In the genomic region with DNA sequence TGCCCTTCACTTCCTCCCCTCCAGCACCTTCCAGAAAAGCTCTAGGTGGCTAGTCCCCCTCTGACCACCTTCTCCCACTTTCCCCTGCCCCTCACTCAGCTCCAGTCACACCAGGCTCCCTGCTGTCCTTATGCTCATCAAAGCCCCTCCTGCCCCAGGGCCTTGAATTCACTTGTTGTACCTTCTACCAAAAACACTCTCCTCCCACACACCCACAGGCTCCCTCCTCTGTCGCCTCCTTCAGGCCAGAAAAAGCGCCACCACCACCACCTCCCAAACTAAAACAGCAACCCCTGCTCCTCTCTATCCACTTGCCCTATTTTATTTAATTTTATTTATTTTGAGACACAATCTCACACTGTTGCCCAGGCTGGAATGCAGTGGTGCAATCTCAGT, we compare ENCODE assay signal across 9 cellular contexts. TPM values are rescaled to one million over a fixed set of nuclear protein-coding genes. Genes with fewer than 3 reads are reported as not detected.
DNase-seq lines count a peak whose midpoint lies in the region; ATAC-seq, FAIRE-seq and TF ChIP-seq lines count a peak whose summit lies in the region.
"Had no signal": no experiment of that assay in that cellular context is flagged by ENCODE, and none has a peak within 500 bp of the region (broad histone marks: within the 10 kb centered on the region; RNA-seq: fewer than 3 reads in every experiment).

No MANE protein-coding gene starts in this region.

- TF ChIP-seq CTCF in cardiac muscle cell (IDR thresholded peaks at IDR 0.05; ENCODE audit: low read depth, low read length) (peak; percentile 44), heart right ventricle (IDR thresholded peaks at IDR 0.05) (peak in 1 of 9 donors; percentile 18), fibroblast of the aortic adventitia (IDR thresholded peaks at IDR 0.05; ENCODE audit: insufficient read depth, low read length) (peak; percentile 11), type B pancreatic cell (conservative IDR thresholded peaks at IDR 0.05) (peak; percentile 53), psoas muscle (IDR thresholded peaks at IDR 0.05) (no peak)

- H3K36me3 Mint-ChIP-seq in type B pancreatic cell = no peaks in the 10 kb centered on the region
- H3K36me3 Mint-ChIP-seq: immature natural killer cell had no signal

- H3K36me3 ChIP-seq in cardiac muscle cell = no peaks in the 10 kb centered on the region
- H3K36me3 ChIP-seq in heart right ventricle = no peaks in the 10 kb centered on the region
- no peaks in the 10 kb centered on the region for H3K36me3 ChIP-seq in psoas muscle (ENCODE audit: insufficient read depth in 1 of 2, low read depth in 1 of 2)

- H3K4me1 ChIP-seq in cardiac muscle cell (ENCODE audit: low read depth) = peaks cover 14% of the 10 kb centered on the region
- H3K4me1 ChIP-seq in heart right ventricle = peaks cover 0 to 47% (median 29%) of the 10 kb centered on the region in 9 donors
- peaks cover 3% of the 10 kb centered on the region for H3K4me1 ChIP-seq in psoas muscle

- H3K9me3 ChIP-seq in cardiac muscle cell (ENCODE audit: low read depth) (no peaks in the 10 kb centered on the region), heart right ventricle (no peaks in the 10 kb centered on the region), psoas muscle (no peaks in the 10 kb centered on the region)

- ATAC-seq in heart right ventricle (no peak), HG03521 (IDR thresholded peaks at IDR 0.05; ENCODE audit: unreplicated experiment) (no peak), psoas muscle (no peak)

- 92 to 96% methylated on average over 2 of the region's 2 CpGs for WGBS in heart right ventricle, 2 donors
- WGBS in psoas muscle, 3 donors = 75 to 94% (median 81%) methylated on average over 2 of the region's 2 CpGs

- no peak for DNase-seq in cardiac muscle cell (ENCODE audit: low read depth in 1 of 2, low spot score in 1 of 2)
- no peak for DNase-seq in heart right ventricle
- DNase-seq in activated CD4-positive, alpha-beta T cell treated with anti-CD3 and anti-CD28 coated beads for 48 hours = peak; percentile 70
- DNase-seq in fibroblast of the aortic adventitia (ENCODE audit: low read depth) = no peak
- no peak for DNase-seq in type B pancreatic cell (ENCODE audit: extremely low spot score, unreplicated experiment)
- no peak for DNase-seq in HTR-8/SVneo (ENCODE audit: insufficient read length, low spot score)
- no peak for DNase-seq in psoas muscle
- DNase-seq: immature natural killer cell had no signal

- peaks cover 9% of the 10 kb centered on the region for H3K4me1 Mint-ChIP-seq in type B pancreatic cell (ENCODE audit: unreplicated experiment)

- no peak for FAIRE-seq in HTR-8/SVneo (lab: Jason Lieb, UNC)

- no peaks in the 10 kb centered on the region for H3K9me3 Mint-ChIP-seq in type B pancreatic cell
- H3K9me3 Mint-ChIP-seq: immature natural killer cell had no signal

- H3K4me3 Mint-ChIP-seq in type B pancreatic cell = no peak overlapping the region
- H3K4me3 Mint-ChIP-seq: immature natural killer cell had no signal

- H3K4me3 ChIP-seq in cardiac muscle cell = no peak overlapping the region
- no peak overlapping the region for H3K4me3 ChIP-seq in heart right ventricle
- no peak overlapping the region for H3K4me3 ChIP-seq in fibroblast of the aortic adventitia (ENCODE audit: low read depth, low read length)
- no peak overlapping the region for H3K4me3 ChIP-seq in psoas muscle

- peak overlapping the region; percentile 51 for H3K27ac Mint-ChIP-seq in type B pancreatic cell
- H3K27ac Mint-ChIP-seq: immature natural killer cell had no signal

- intact Hi-C loops in heart right ventricle (cut with DNase I) (no loop called here), psoas muscle (cut with DNase I) (no loop called here)

- H3K27me3 ChIP-seq in cardiac muscle cell (no peaks in the 10 kb centered on the region), heart right ventricle (peaks cover 0 to 4% (median 0%) of the 10 kb centered on the region in 7 donors), psoas muscle (ENCODE audit: insufficient read depth in 3 of 3, low read length in 2 of 3) (no peaks in the 10 kb centered on the region)

- H3K27ac ChIP-seq in cardiac muscle cell (no peak overlapping the region), heart right ventricle (peak overlapping the region in 4 of 10 donors; percentile 6 to 73 (median 62)), psoas muscle (no peak overlapping the region)

- no peaks in the 10 kb centered on the region for H3K27me3 Mint-ChIP-seq in type B pancreatic cell

RNA-seq across cellular contexts. Expression of gene CEACAM16, which starts 4.8 kb away (rescaled TPM):
- not detected in 2 replicates for total RNA-seq in cardiac muscle cell
- not detected in 2 replicates for polyA plus RNA-seq in cardiac muscle cell
- not detected for total RNA-seq in heart right ventricle
- not detected for polyA plus RNA-seq in heart right ventricle
- not detected in 2 replicates for total RNA-seq in fibroblast of the aortic adventitia (ENCODE audit: low replicate concordance)
- not detected in 2 replicates for total RNA-seq in type B pancreatic cell (ENCODE audit: low replicate concordance)
- total RNA-seq in psoas muscle = not detected
- under 1 TPM in 2 of 3 donors, not detected in 1; 0.03 to 0.08 TPM for polyA plus RNA-seq in psoas muscle
- polyA plus RNA-seq: immature natural killer cell had no signal

RNA-seq across cellular contexts. Expression of gene CEACAM19, which starts 22.9 kb away (rescaled TPM):
- total RNA-seq in cardiac muscle cell (3.8 and 8.4 TPM in 2 replicates), heart right ventricle (10 to 100 TPM in 1 of 10 donors, 1 to 10 TPM in 9; 3.3 to 10.7 (median 5.1) TPM), fibroblast of the aortic adventitia (ENCODE audit: low replicate concordance) (1.3 and 2.5 TPM in 2 replicates), type B pancreatic cell (ENCODE audit: low replicate concordance) (6.1 and 6.3 TPM in 2 replicates), psoas muscle (10 to 100 TPM in 1 of 4 donors, 1 to 10 TPM in 3; 3.7 to 10.7 (median 7.5) TPM)
- polyA plus RNA-seq in cardiac muscle cell (4.3 and 5.0 TPM in 2 replicates), heart right ventricle (10 to 100 TPM in 1 of 2 donors, 1 to 10 TPM in 1; 5.2 to 36.8 TPM), psoas muscle (10 to 100 TPM in 1 of 3 donors, 1 to 10 TPM in 2; 3.9 to 14.7 (median 8.6) TPM)

RNA-seq across cellular contexts. Expression of gene PVR, which starts 50.5 kb away (rescaled TPM):
- total RNA-seq in cardiac muscle cell (18.4 and 20.8 TPM in 2 replicates), heart right ventricle (100 to 1,000 TPM in 1 of 10 donors, 10 to 100 TPM in 9; 38.3 to 108 (median 41.8) TPM), fibroblast of the aortic adventitia (ENCODE audit: low replicate concordance) (16.7 and 31.5 TPM in 2 replicates), type B pancreatic cell (ENCODE audit: low replicate concordance) (29.7 and 38.6 TPM in 2 replicates), psoas muscle (100 to 1,000 TPM in 1 of 4 donors, 10 to 100 TPM in 3; 25.0 to 117 (median 41.8) TPM)
- polyA plus RNA-seq in cardiac muscle cell (18.7 and 19.6 TPM in 2 replicates), heart right ventricle (10 to 100 TPM; 47.3 to 74.8 TPM), psoas muscle (10 to 100 TPM; 21.0 to 90.8 (median 44.4) TPM)

RNA-seq across cellular contexts. Expression of gene BCL3, which starts 54.3 kb away (rescaled TPM):
- total RNA-seq in cardiac muscle cell = 10.5 and 12.4 TPM in 2 replicates
- 15.3 and 19.5 TPM in 2 replicates for polyA plus RNA-seq in cardiac muscle cell
- 10 to 100 TPM in 9 of 10 donors, 1 to 10 TPM in 1; 7.1 to 76.3 (median 20.3) TPM for total RNA-seq in heart right ventricle
- polyA plus RNA-seq in heart right ventricle = 10 to 100 TPM; 20.7 to 30.7 TPM
- 3.8 and 13.4 TPM in 2 replicates for total RNA-seq in fibroblast of the aortic adventitia (ENCODE audit: low replicate concordance)
- total RNA-seq in type B pancreatic cell (ENCODE audit: low replicate concordance) = 18.9 and 41.2 TPM in 2 replicates
- total RNA-seq in psoas muscle = 10 to 100 TPM; 13.3 to 36.4 (median 25.3) TPM
- 10 to 100 TPM in 1 of 3 donors, 1 to 10 TPM in 2; 5.7 to 13.2 (median 7.8) TPM for polyA plus RNA-seq in psoas muscle
